In genomic region chr10:852386-852785, GRCh38 we compare ENCODE assay signal across 13 cellular contexts.
DNase-seq lines count a peak whose midpoint lies in the region; ATAC-seq, FAIRE-seq and TF ChIP-seq lines count a peak whose summit lies in the region.
"Had no signal": no experiment of that assay in that cellular context is flagged by ENCODE, and none has a peak within 500 bp of the region (broad histone marks: within the 10 kb centered on the region; RNA-seq: fewer than 3 reads in every experiment).

No MANE protein-coding gene starts in this region.

- H3F3A ChIP-seq in DOHH2 (ENCODE audit: control insufficient read depth, insufficient read depth) = peaks cover 18% of the 10 kb centered on the region

- ATAC-seq in GM19328 (IDR thresholded peaks at IDR 0.05; ENCODE audit: unreplicated experiment) (peak; percentile 17), HG03095 (IDR thresholded peaks at IDR 0.05; ENCODE audit: unreplicated experiment) (peak; percentile 21), pancreas (no peak)

- H3K9me2 ChIP-seq in DOHH2 (replicated peaks; ENCODE audit: control insufficient read depth, low read length) = no peaks in the 10 kb centered on the region

- FAIRE-seq in pancreas (lab: Jason Lieb, UNC) = no peak

- peaks cover 81% of the 10 kb centered on the region for H3K36me3 Mint-ChIP-seq in activated T-helper 2 cell treated with anti-CD3 and anti-CD28 coated beads, Interferon-gamma antibody, Interleukin-2, Interleukin-4, amounts not matched to agents 10 μg/mL and 5 μg/mL and 100 μg/mL, durations not matched to agents 14 hours and 24 hours and 36 hours (ENCODE audit: low read depth)

- H3K4me1 Mint-ChIP-seq in activated T-helper 2 cell treated with anti-CD3 and anti-CD28 coated beads, Interferon-gamma antibody, Interleukin-2, Interleukin-4, amounts not matched to agents 10 μg/mL and 5 μg/mL and 100 μg/mL, durations not matched to agents 14 hours and 24 hours and 36 hours (ENCODE audit: low read depth) = peaks cover 29% of the 10 kb centered on the region

- peaks cover 47% of the 10 kb centered on the region for H3K4me1 ChIP-seq in DOHH2 (ENCODE audit: control insufficient read depth, low read length)
- H3K4me1 ChIP-seq in stomach = peaks cover 0 to 52% (median 13%) of the 10 kb centered on the region in 4 donors
- peaks cover 0 to 4% (median 0%) of the 10 kb centered on the region in 3 donors for H3K4me1 ChIP-seq in pancreas

- no peak for TF ChIP-seq EP300 in stomach (IDR thresholded peaks at IDR 0.05)

- H3K9me3 ChIP-seq in DOHH2 (ENCODE audit: control insufficient read depth, insufficient read depth, low read length) (no peaks in the 10 kb centered on the region), stomach (peaks cover 0 to 8% (median 0%) of the 10 kb centered on the region in 4 donors), pancreas (no peaks in the 10 kb centered on the region)

- H3K36me3 ChIP-seq in DOHH2 (ENCODE audit: control insufficient read depth, low read length) (peaks cover 83% of the 10 kb centered on the region), stomach (peaks cover 0 to 75% (median 44%) of the 10 kb centered on the region in 4 donors), pancreas (no peaks in the 10 kb centered on the region)

- no peak overlapping the region for H3K4me3 Mint-ChIP-seq in activated T-helper 2 cell treated with anti-CD3 and anti-CD28 coated beads, Interferon-gamma antibody, Interleukin-2, Interleukin-4, amounts not matched to agents 10 μg/mL and 5 μg/mL and 100 μg/mL, durations not matched to agents 14 hours and 24 hours and 36 hours (ENCODE audit: low read depth)

- no peaks in the 10 kb centered on the region for H3K27me3 ChIP-seq in DOHH2 (ENCODE audit: control insufficient read depth, low read length)
- H3K27me3 ChIP-seq in stomach = no peaks in the 10 kb centered on the region
- no peaks in the 10 kb centered on the region for H3K27me3 ChIP-seq in pancreas
- H3K27me3 ChIP-seq: tibial nerve had no signal

- WGBS in stomach, 5 donors = 33 to 45% (median 37%) methylated on average over 3 of the region's 3 CpGs
- 40 to 53% methylated on average over 3 of the region's 3 CpGs for WGBS in pancreas, 2 donors

- no peak for TF ChIP-seq POLR2A in stomach (IDR thresholded peaks at IDR 0.05)

- peaks cover 19% of the 10 kb centered on the region for H3K9me3 Mint-ChIP-seq in activated T-helper 2 cell treated with anti-CD3 and anti-CD28 coated beads, Interferon-gamma antibody, Interleukin-2, Interleukin-4, amounts not matched to agents 10 μg/mL and 5 μg/mL and 100 μg/mL, durations not matched to agents 14 hours and 24 hours and 36 hours

- peak overlapping the region; percentile 56 for H3K27ac Mint-ChIP-seq in activated T-helper 2 cell treated with anti-CD3 and anti-CD28 coated beads, Interferon-gamma antibody, Interleukin-2, Interleukin-4, amounts not matched to agents 10 μg/mL and 5 μg/mL and 100 μg/mL, durations not matched to agents 14 hours and 24 hours and 36 hours

- intact Hi-C loops in activated T-helper 2 cell treated with anti-CD3 and anti-CD28 coated beads, Interferon-gamma antibody, Interleukin-2, Interleukin-4, amounts not matched to agents 10 μg/mL and 5 μg/mL and 100 μg/mL, durations not matched to agents 14 hours and 24 hours and 36 hours (cut with micrococcal nuclease) = no loop called here
- intact Hi-C loops in stomach (cut with DNase I; ENCODE audit: low total_unique reads) (no loop called here), pancreas (cut with DNase I) (no loop called here)

- peak overlapping the region; percentile 72 for H3K4me2 ChIP-seq in DOHH2 (ENCODE audit: low read length)

- H3K27ac ChIP-seq in DOHH2 (ENCODE audit: low read depth, low read length) (peak overlapping the region; percentile 63), stomach (no peak overlapping the region), pancreas (no peak overlapping the region)
- H3K27ac ChIP-seq: tibial nerve had no signal

- no peak for TF ChIP-seq CTCF in DOHH2 (IDR thresholded peaks at IDR 0.05; ENCODE audit: low read depth, low read length, poor library complexity, severe bottlenecking)
- no peak for TF ChIP-seq CTCF in stomach (IDR thresholded peaks at IDR 0.05)
- TF ChIP-seq CTCF in pancreas (IDR thresholded peaks at IDR 0.05) = no peak

- no peak for DNase-seq in activated T-helper 2 cell treated with anti-CD3 and anti-CD28 coated beads, Interferon-gamma antibody, Interleukin-2, Interleukin-4, amounts not matched to agents 10 μg/mL and 5 μg/mL and 100 μg/mL, durations not matched to agents 14 hours and 24 hours and 36 hours (ENCODE audit: low spot score)
- DNase-seq in NK-92 (lab: John Stamatoyannopoulos, UW; ENCODE audit: unreplicated experiment) (no peak), stomach (no peak), pancreas (no peak), C1 segment of cervical spinal cord (lab: John Stamatoyannopoulos, UW) (no peak)
- DNase-seq: activated CD4-positive, alpha-beta T cell treated with anti-CD3 and anti-CD28 coated beads for 48 hours; NCI-H345; occipital lobe; stimulated activated CD4-positive, alpha-beta T cell treated with anti-CD3 and anti-CD28 coated beads, Interleukin-4, amount 100 ng/mL, for 1 hour had no signal

- H3K79me2 ChIP-seq in DOHH2 (ENCODE audit: control insufficient read depth, low read length) = peaks cover 95% of the 10 kb centered on the region

- peaks cover 11% of the 10 kb centered on the region for H4K20me1 ChIP-seq in DOHH2 (ENCODE audit: control insufficient read depth, insufficient read depth, low read depth, low read length)

- peak overlapping the region; percentile 52 for H3K4me3 ChIP-seq in DOHH2 (ENCODE audit: low read length)
- H3K4me3 ChIP-seq in stomach = no peak overlapping the region
- no peak overlapping the region for H3K4me3 ChIP-seq in pancreas
- H3K4me3 ChIP-seq: tibial nerve had no signal

- H3K27me3 Mint-ChIP-seq in activated T-helper 2 cell treated with anti-CD3 and anti-CD28 coated beads, Interferon-gamma antibody, Interleukin-2, Interleukin-4, amounts not matched to agents 10 μg/mL and 5 μg/mL and 100 μg/mL, durations not matched to agents 14 hours and 24 hours and 36 hours (ENCODE audit: low read depth) = no peaks in the 10 kb centered on the region

Comparison
In these comparisons a context has a peak if more than half of its experiments do, and no peak if none do; other contexts are left out.
1. ATAC-seq: peak in GM19328 (single experiment) and HG03095 (single experiment); none in pancreas (0 of 4).